In the genomic region with DNA sequence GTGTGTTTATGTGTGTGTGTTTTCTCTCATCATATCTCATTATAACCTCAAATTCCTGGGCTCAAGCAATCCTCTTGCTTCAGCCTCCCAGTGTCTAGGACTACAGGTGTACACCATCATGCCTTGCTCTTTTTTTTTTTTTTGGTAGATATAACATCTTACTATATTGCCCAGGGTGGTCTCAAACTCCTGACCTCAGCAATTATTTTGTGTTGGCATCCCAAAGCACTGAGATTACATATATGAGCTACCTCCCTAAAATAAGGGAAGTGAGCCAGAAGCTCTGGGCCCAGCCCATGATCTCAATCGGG, we compare ENCODE assay signal across 8 cellular contexts. TPM values are rescaled to one million over a fixed set of nuclear protein-coding genes. Genes with fewer than 3 reads are reported as not detected.
DNase-seq lines count a peak whose midpoint lies in the region; ATAC-seq and TF ChIP-seq lines count a peak whose summit lies in the region.

No MANE protein-coding gene starts in this region.

- peaks cover 3% of the 10 kb centered on the region for H3K9me3 ChIP-seq in T-helper 17 cell (ENCODE audit: control insufficient read depth, low read length, poor library complexity, severe bottlenecking)
- H3K9me3 ChIP-seq in heart left ventricle: peaks cover 0 to 12% (median 0%) of the 10 kb centered on the region in 12 donors
- no peaks in the 10 kb centered on the region for H3K9me3 ChIP-seq in skeletal muscle satellite cell (replicated peaks; ENCODE audit: low read length)

- H3K4me1 ChIP-seq in heart left ventricle (peaks cover 0 to 33% (median 20%) of the 10 kb centered on the region in 12 donors), skeletal muscle satellite cell (ENCODE audit: control insufficient read depth, insufficient read depth, low read length) (peaks cover 18% of the 10 kb centered on the region)

- peak overlapping the region; percentile 90 for H3K4me3 Mint-ChIP-seq in T-helper 17 cell

- H3K4me3 ChIP-seq in heart left ventricle (peak overlapping the region; percentile 74 to 96 (median 87)), skeletal muscle satellite cell (ENCODE audit: low read length) (peak overlapping the region; percentile 95)

- H3K9ac ChIP-seq in skeletal muscle satellite cell (ENCODE audit: low read depth, low read length): peak overlapping the region; percentile 99

- peak overlapping the region; percentile 98 for H3K4me2 ChIP-seq in skeletal muscle satellite cell (ENCODE audit: low read length)

- WGBS in heart left ventricle, 4 donors: 0 to 2% (median 1%) methylated on average over 1 of the region's 1 CpG

- peak overlapping the region; percentile 89 for H3K27ac Mint-ChIP-seq in T-helper 17 cell

- no peak for TF ChIP-seq CTCF in heart left ventricle (IDR thresholded peaks at IDR 0.05)

- H3K27me3 Mint-ChIP-seq in T-helper 17 cell: peaks cover 5% of the 10 kb centered on the region

- peak overlapping the region; percentile 66 to 96 (median 91) for H3K27ac ChIP-seq in heart left ventricle

- TF ChIP-seq POLR2A in heart left ventricle (IDR thresholded peaks at IDR 0.05): no peak

- peaks cover 2% of the 10 kb centered on the region for H3K36me3 Mint-ChIP-seq in T-helper 17 cell (ENCODE audit: low read depth)

- peaks cover 0 to 28% (median 0%) of the 10 kb centered on the region in 9 donors for H3K27me3 ChIP-seq in heart left ventricle
- peaks cover 21% of the 10 kb centered on the region for H3K27me3 ChIP-seq in skeletal muscle satellite cell (ENCODE audit: control insufficient read depth, insufficient read depth, low read length)

- H3K36me3 ChIP-seq in heart left ventricle (peaks cover 0 to 20% (median 15%) of the 10 kb centered on the region in 9 donors), skeletal muscle satellite cell (ENCODE audit: insufficient read depth, low read length) (peaks cover 13% of the 10 kb centered on the region)

- intact Hi-C loops in heart left ventricle (cut with DNase I): loop anchor here in 8 of 10 donors (1.0 to 5.0 kb wide), 8 partner anchors 31 to 71 kb away; a partner anchor contains a TSS

- DNase-seq in T-helper 17 cell (no peak), heart left ventricle (no peak)
- DNase-seq in stimulated activated CD4-positive, alpha-beta T cell treated with anti-CD3 and anti-CD28 coated beads, Interleukin-2, amount 100 ng/mL, for 24 hours: no peak

- H3K4me1 Mint-ChIP-seq in T-helper 17 cell: peaks cover 18% of the 10 kb centered on the region

- ATAC-seq in GM19324 (IDR thresholded peaks at IDR 0.05; ENCODE audit: low FRiP score, unreplicated experiment) (peak; percentile 24), T-helper 17 cell (no peak), heart left ventricle (peak; percentile 7 to 14 (median 12)), HG03565 (IDR thresholded peaks at IDR 0.05; ENCODE audit: unreplicated experiment) (no peak), HG03432 (IDR thresholded peaks at IDR 0.05; ENCODE audit: unreplicated experiment) (no peak), HG02870 (IDR thresholded peaks at IDR 0.05; ENCODE audit: unreplicated experiment) (no peak)

RNA-seq across cellular contexts. Expression of a gene that starts 0.4 kb away (rescaled TPM):
- 1 to 10 TPM; 5.3 TPM for total RNA-seq in T-helper 17 cell
- total RNA-seq in heart left ventricle: 1 to 10 TPM; 4.3 to 9.1 (median 7.1) TPM
- 1 to 10 TPM; 1.6 to 2.0 TPM for polyA plus RNA-seq in heart left ventricle
- total RNA-seq in skeletal muscle satellite cell (2012; rRNA removed): 6.1 and 6.8 TPM in 2 replicates

RNA-seq across cellular contexts. Expression of a gene that starts 31.2 kb away (rescaled TPM):
- total RNA-seq in T-helper 17 cell (1 to 10 TPM; 5.6 to 6.6 TPM), heart left ventricle (10 to 100 TPM in 4 of 9 donors, 1 to 10 TPM in 5; 7.0 to 14.5 (median 9.7) TPM)
- polyA plus RNA-seq in heart left ventricle: 1 to 10 TPM; 2.7 to 6.1 TPM
- 6.1 and 7.2 TPM in 2 replicates for total RNA-seq in skeletal muscle satellite cell (2012; rRNA removed)

RNA-seq across cellular contexts. Expression of a gene that starts 39.5 kb away (rescaled TPM):
- total RNA-seq in T-helper 17 cell (10 to 100 TPM; 69.1 to 73.1 TPM), heart left ventricle (10 to 100 TPM; 20.1 to 47.9 (median 38.0) TPM)
- 1 to 10 TPM; 3.6 to 4.6 TPM for polyA plus RNA-seq in heart left ventricle
- 53.1 and 53.5 TPM in 2 replicates for total RNA-seq in skeletal muscle satellite cell (2012; rRNA removed)

RNA-seq across cellular contexts. Expression of a gene that starts 43.5 kb away (rescaled TPM):
- 1 to 10 TPM; 8.7 to 9.5 TPM for total RNA-seq in T-helper 17 cell
- total RNA-seq in heart left ventricle: 10 to 100 TPM in 5 of 9 donors, 1 to 10 TPM in 4; 7.4 to 35.0 (median 12.3) TPM
- polyA plus RNA-seq in heart left ventricle: 10 to 100 TPM; 34.4 to 35.6 TPM
- 11.8 and 12.2 TPM in 2 replicates for total RNA-seq in skeletal muscle satellite cell (2012; rRNA removed)

RNA-seq across cellular contexts. Expression of a gene that starts 43.5 kb away (rescaled TPM):
- total RNA-seq in T-helper 17 cell (1 to 10 TPM in 1 of 2 donors, under 1 TPM in 1; 0.77 to 1.1 TPM), heart left ventricle (1 to 10 TPM; 1.9 to 3.7 (median 2.6) TPM)
- polyA plus RNA-seq in heart left ventricle: 1 to 10 TPM; 1.7 to 2.0 TPM
- total RNA-seq in skeletal muscle satellite cell (2012; rRNA removed): 2.5 and 2.8 TPM in 2 replicates

Comparison
In these comparisons a context has a peak if more than half of its experiments do, and no peak if none do; other contexts are left out.
1. ATAC-seq: peak in GM19324 (single experiment) and heart left ventricle (4 of 4); none in T-helper 17 cell (single experiment), HG03565 (single experiment), HG03432 (single experiment) and HG02870 (single experiment).